Comparison of ENCODE assay signal across 8 cellular contexts in the genomic region with DNA sequence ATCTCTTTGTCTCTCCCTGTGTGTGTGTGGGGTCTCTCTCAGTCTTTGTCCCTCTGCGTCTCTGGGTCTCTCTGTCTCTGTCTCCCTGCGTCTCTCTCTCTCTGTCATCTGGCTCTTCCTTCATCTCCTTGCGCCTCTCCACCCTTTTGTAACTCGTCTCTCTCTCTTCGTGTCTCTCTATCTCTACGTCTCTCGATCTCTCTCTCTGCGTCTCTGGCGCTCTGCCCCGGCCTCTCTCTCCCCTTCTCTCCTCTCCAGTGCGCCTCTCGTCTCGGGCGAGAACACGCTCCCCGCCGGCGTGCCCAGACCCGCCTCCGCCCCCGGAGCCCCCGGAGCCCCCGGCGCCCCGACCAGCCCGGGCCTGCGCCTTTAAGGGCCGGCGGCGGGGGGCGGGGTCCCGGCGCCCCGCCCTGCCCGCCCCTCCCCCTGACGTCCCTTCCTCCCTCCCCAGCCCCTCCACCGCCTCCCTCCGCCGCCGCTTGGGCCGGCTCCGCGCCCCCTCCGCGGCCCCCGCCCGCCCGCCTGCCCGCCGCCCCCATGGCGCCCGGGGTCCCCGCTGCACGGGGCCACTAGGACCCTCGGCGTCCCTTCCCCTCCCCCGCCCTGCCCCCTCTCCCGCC. TPM values are rescaled to one million over a fixed set of nuclear protein-coding genes. Genes with fewer than 3 reads are reported as not detected.
A peak's percentile ranks its signal among the peaks of the same experiment; 100 is the strongest.
DNase-seq lines count a peak whose midpoint lies in the region; ATAC-seq and TF ChIP-seq lines count a peak whose summit lies in the region.

A gene (plus strand): TSS at position 440 of the 620 bp plus-strand sequence. CDS start 318 bp downstream, outside the sequence.

- H3K9me3 Mint-ChIP-seq in activated naive CD4-positive, alpha-beta T cell treated with anti-CD3 and anti-CD28 coated beads for 36 hours, result no peaks in the 10 kb centered on the region

- no peak for ATAC-seq in GM21526 (IDR thresholded peaks at IDR 0.05; ENCODE audit: low FRiP score, unreplicated experiment)

- peaks cover 56% of the 10 kb centered on the region for H3K4me1 ChIP-seq in suprapubic skin

- no peak for TF ChIP-seq POLR2A in suprapubic skin (IDR thresholded peaks at IDR 0.05)

- DNase-seq in DMS53 treated with DMSO at 0.1 percent for 48 hours (lab: John Stamatoyannopoulos, UW; ENCODE audit: unreplicated experiment) (peak; percentile 5), HuH-7 (ENCODE audit: low spot score) (peak; percentile 93), SK-N-MC (ENCODE audit: low read depth, low spot score) (no peak), globus pallidus (ENCODE audit: low spot score) (peak; percentile 47), nucleus accumbens (lab: John Stamatoyannopoulos, UW) (peak in 45 of 56 donors; percentile 6 to 78 (median 33)), suprapubic skin (ENCODE audit: low spot score in 2 of 2) (peak in 1 of 2 donors; percentile 75)
- peak; percentile 47 for DNase-seq in activated naive CD4-positive, alpha-beta T cell treated with anti-CD3 and anti-CD28 coated beads for 36 hours

- TF ChIP-seq EP300 in suprapubic skin (IDR thresholded peaks at IDR 0.05), result no peak

- no peak for TF ChIP-seq CTCF in suprapubic skin (IDR thresholded peaks at IDR 0.05)

- peaks cover 26% of the 10 kb centered on the region for H3K4me1 Mint-ChIP-seq in activated naive CD4-positive, alpha-beta T cell treated with anti-CD3 and anti-CD28 coated beads for 36 hours (ENCODE audit: low read depth)

- intact Hi-C loops in activated naive CD4-positive, alpha-beta T cell treated with anti-CD3 and anti-CD28 coated beads for 36 hours (cut with micrococcal nuclease), result loop anchor here (2.0 to 5.0 kb wide), 2 partner anchors 88 to 226 kb away; no protein-coding TSS in a partner anchor

- WGBS in suprapubic skin, result 1% methylated on average over 35 of the region's 58 CpGs

- H3K4me3 ChIP-seq in SK-N-MC (peak within 1 kb of the TSS; percentile 83), suprapubic skin (peak within 1 kb of the TSS; percentile 93)

- peak within 1 kb of the TSS; percentile 79 for H3K4me3 Mint-ChIP-seq in activated naive CD4-positive, alpha-beta T cell treated with anti-CD3 and anti-CD28 coated beads for 36 hours

- CTCF ChIA-PET in activated naive CD4-positive, alpha-beta T cell treated with anti-CD3 and anti-CD28 coated beads for 36 hours (lab: Charles Lee), result no interaction called here

- no peak within 1 kb of the TSS for H3K27ac ChIP-seq in SK-N-MC
- H3K27ac ChIP-seq in suprapubic skin, result peak within 1 kb of the TSS; percentile 87

- no peak within 1 kb of the TSS for H3K27ac Mint-ChIP-seq in activated naive CD4-positive, alpha-beta T cell treated with anti-CD3 and anti-CD28 coated beads for 36 hours

- H3K36me3 ChIP-seq in SK-N-MC (ENCODE audit: insufficient read depth, low read length) (no peaks in the 10 kb centered on the region), suprapubic skin (no peaks in the 10 kb centered on the region)

- H3K27me3 Mint-ChIP-seq in activated naive CD4-positive, alpha-beta T cell treated with anti-CD3 and anti-CD28 coated beads for 36 hours (ENCODE audit: low read depth), result no peaks in the 10 kb centered on the region

- H3K36me3 Mint-ChIP-seq in activated naive CD4-positive, alpha-beta T cell treated with anti-CD3 and anti-CD28 coated beads for 36 hours (ENCODE audit: low read depth), result no peaks in the 10 kb centered on the region

- no peaks in the 10 kb centered on the region for H3K27me3 ChIP-seq in suprapubic skin

- H3K9me3 ChIP-seq in SK-N-MC (ENCODE audit: low read depth, low read length) (no peaks in the 10 kb centered on the region), suprapubic skin (no peaks in the 10 kb centered on the region)

- peak within 1 kb of the TSS; percentile 83 for H3K9ac ChIP-seq in SK-N-MC (ENCODE audit: insufficient read length)

RNA-seq across cellular contexts. Expression of the gene that starts here (rescaled TPM):
- 10 to 100 TPM; 13.0 to 15.7 TPM for total RNA-seq in activated naive CD4-positive, alpha-beta T cell treated with anti-CD3 and anti-CD28 coated beads for 36 hours
- total RNA-seq in suprapubic skin, result 10 to 100 TPM; 37.4 to 56.2 (median 49.0) TPM
